ENCODE assay signal across 8 cellular contexts in genomic region chr1:156641761-156642264, GRCh38. TPM values are rescaled to one million over a fixed set of nuclear protein-coding genes. Genes with fewer than 3 reads are reported as not detected.
A peak's percentile ranks its signal among the peaks of the same experiment; 100 is the strongest.
DNase-seq lines count a peak whose midpoint lies in the region; ATAC-seq and TF ChIP-seq lines count a peak whose summit lies in the region.

BCAN (plus strand) TSS chr1:156642117; CDS start chr1:156646055, 3,938 bp downstream.

- peak within 1 kb of the TSS; percentile 22 for H3K4me3 ChIP-seq in fibroblast of the aortic adventitia (ENCODE audit: low read depth, low read length)

- TF ChIP-seq CTCF in fibroblast of the aortic adventitia (IDR thresholded peaks at IDR 0.05; ENCODE audit: insufficient read depth, low read length) (no peak), omental fat pad (IDR thresholded peaks at IDR 0.05) (no peak)

- DNase-seq in ELF-1 (ENCODE audit: low read depth, low spot score) (peak; percentile 44), SK-MEL-5 (ENCODE audit: low read depth, low spot score) (peak; percentile 79), fibroblast of the aortic adventitia (ENCODE audit: low read depth) (no peak), omental fat pad (ENCODE audit: low spot score) (no peak), NK-92 (lab: John Stamatoyannopoulos, UW; ENCODE audit: unreplicated experiment) (no peak), COLO668 (lab: John Stamatoyannopoulos, UW; ENCODE audit: unreplicated experiment) (no peak)

- in situ Hi-C loops in SK-MEL-5 (cut with HindIII; ENCODE audit: low pct_unique_long_range_greater_than_20kb, low sequenced_read_pairs) = no loop called here

- ATAC-seq in omental fat pad (ENCODE audit: low FRiP score) (peak; percentile 65), GM18520 (IDR thresholded peaks at IDR 0.05; ENCODE audit: unreplicated experiment) (no peak), GM21515 (IDR thresholded peaks at IDR 0.05; ENCODE audit: unreplicated experiment) (no peak)

RNA-seq across cellular contexts. Expression of gene BCAN, which starts in this region (rescaled TPM):
- total RNA-seq in SK-MEL-5 (2014; rRNA removed; shearing (Covaris generic)) = 34.2 and 43.7 TPM in 2 replicates
- 77.7 and 93.2 TPM in 2 replicates for polyA plus RNA-seq in SK-MEL-5 (2015; cell fraction: cytosol; rRNA removed)
- polyA plus RNA-seq in SK-MEL-5 (2015; cell fraction: nucleus; rRNA removed) = 45.2 and 74.8 TPM in 2 replicates
- total RNA-seq in fibroblast of the aortic adventitia (ENCODE audit: low replicate concordance) = not detected in 2 replicates
- not detected for total RNA-seq in omental fat pad

Comparison
In these comparisons a context has a peak if more than half of its experiments do, and no peak if none do; other contexts are left out.
1. RNA of gene BCAN (total RNA-seq): 34.2 to 43.7 TPM in SK-MEL-5; not detected in omental fat pad and not detected in fibroblast of the aortic adventitia; every median in the first group is over 10 times any median in the second.
2. Peak in ATAC-seq in omental fat pad; RNA of the gene not detected or under 1 TPM.
3. DNase-seq: peak in ELF-1 (single experiment) and SK-MEL-5 (single experiment); none in fibroblast of the aortic adventitia (single experiment), omental fat pad (single experiment), NK-92 (single experiment) and COLO668 (single experiment).